Comparison of ENCODE assay signal across 8 cellular contexts in genomic region chr17:56779898-56780777, GRCh38. TPM values are rescaled to one million over a fixed set of nuclear protein-coding genes. Genes with fewer than 3 reads are reported as not detected.
DNase-seq lines count a peak whose midpoint lies in the region; ATAC-seq and TF ChIP-seq lines count a peak whose summit lies in the region.

No MANE protein-coding gene starts in this region.

- no peaks in the 10 kb centered on the region for H3K9me3 ChIP-seq in left lung

- H3K4me3 ChIP-seq in choroid plexus epithelial cell (ENCODE audit: low read depth, low read length) (peak overlapping the region; percentile 40), left lung (peak overlapping the region in 1 of 2 donors; percentile 24)

- intact Hi-C loops in left lung (cut with DNase I), result loop anchor here in 1 of 2 donors (10.0 kb wide), 1 partner anchor 185 kb away; the partner anchor contains the start of gene NOG

- H3K27me3 ChIP-seq in left lung, result peaks cover 0 to 28% of the 10 kb centered on the region in 2 donors

- ATAC-seq in GM19025 (IDR thresholded peaks at IDR 0.05; ENCODE audit: low read depth, unreplicated experiment), result peak; percentile 91
- peak; percentile 94 for ATAC-seq in HG03196 (IDR thresholded peaks at IDR 0.05; ENCODE audit: unreplicated experiment)
- peak; percentile 100 for ATAC-seq in left lung

- H3K27ac ChIP-seq in left lung, result no peak overlapping the region

- H3K36me3 ChIP-seq in left lung, result no peaks in the 10 kb centered on the region

- DNase-seq in Ammon's horn (ENCODE audit: low spot score) (peak; percentile 83), NCI-H345 (lab: John Stamatoyannopoulos, UW) (peak; percentile 71), choroid plexus epithelial cell (ENCODE audit: low read depth) (peak; percentile 74), left lung (peak; percentile 84 to 99)
- DNase-seq in activated CD4-positive, alpha-beta T cell treated with anti-CD3 and anti-CD28 coated beads for 24 hours (ENCODE audit: low read depth in 2 of 2), result peak; percentile 82 to 83
- peak; percentile 88 to 91 for DNase-seq in stimulated activated CD4-positive, alpha-beta T cell treated with anti-CD3 and anti-CD28 coated beads, Interleukin-2, amount 100 ng/mL, for 48 hours

- TF ChIP-seq CTCF in choroid plexus epithelial cell (conservative IDR thresholded peaks at IDR 0.05; ENCODE audit: low read depth, low read length), result peak; percentile 73
- peak; percentile 99 to 100 for TF ChIP-seq CTCF in left lung (IDR thresholded peaks at IDR 0.05)

- H3K4me1 ChIP-seq in left lung, result peaks cover 0 to 15% of the 10 kb centered on the region in 2 donors

RNA-seq across cellular contexts. Expression of gene C17orf67, which starts 53.6 kb away (rescaled TPM):
- total RNA-seq in left lung, result 1 to 10 TPM; 1.6 to 3.1 TPM

RNA-seq across cellular contexts. Expression of gene DGKE, which starts 53.8 kb away (rescaled TPM):
- total RNA-seq in left lung, result 10 to 100 TPM in 1 of 2 donors, 1 to 10 TPM in 1; 7.3 to 10.5 TPM
